ENCODE assay signal across 15 cellular contexts in genomic region chr20:45887346-45887715, GRCh38. TPM values are rescaled to one million over a fixed set of nuclear protein-coding genes. Genes with fewer than 3 reads are reported as not detected.
"Had no signal": no experiment of that assay in that cellular context is flagged by ENCODE, and none has a peak within 500 bp of the region (broad histone marks: within the 10 kb centered on the region; RNA-seq: fewer than 3 reads in every experiment).

Gene SPATA25, minus strand, starts transcription at chr20:45887622. Its CDS starts 32 bp downstream, at chr20:45887590.

- DNase-seq: activated CD4-positive, alpha-beta T cell treated with anti-CD3 and anti-CD28 coated beads, Interleukin-2, amount 50 U/mL, for 4 hours; activated CD4-positive, CD25-positive, alpha-beta regulatory T cell treated with anti-CD3 and anti-CD28 coated beads, Interleukin-2, amount 50 U/mL, for 72 hours; activated gamma-delta T cell treated with Interleukin-2 at 50 U/mL for 16 hours; activated T-cell treated with anti-CD3 and anti-CD28 coated beads, Interleukin-2, amount 50 U/mL, for 72 hours; esophagus squamous epithelium; foreskin fibroblast; glutamatergic neuron; immature natural killer cell; left cardiac atrium; lower lobe of right lung; ovary; stimulated activated CD4-positive, alpha-beta T cell treated with anti-CD3 and anti-CD28 coated beads, Interleukin-15, amount 100 ng/mL, for 24 hours; stimulated activated CD4-positive, alpha-beta T cell treated with anti-CD3 and anti-CD28 coated beads, Interleukin-4, amount 100 ng/mL, for 24 hours; tibial artery had no signal

- H3K27me3 ChIP-seq: cardiac muscle cell, esophagus squamous epithelium, ovary, tibial artery had no signal

- H3K4me3 Mint-ChIP-seq: immature natural killer cell had no signal

- H3K9me3 Mint-ChIP-seq: activated T-cell treated with anti-CD3 and anti-CD28 coated beads, Interleukin-2, amount 50 U/mL, for 72 hours; immature natural killer cell had no signal

- H3K27ac ChIP-seq: cardiac muscle cell, esophagus squamous epithelium, lower lobe of right lung, ovary, tibial artery had no signal

- H3K4me3 ChIP-seq: cardiac muscle cell, esophagus squamous epithelium, lower lobe of right lung, ovary, tibial artery had no signal

- H3K27ac Mint-ChIP-seq: activated T-cell treated with anti-CD3 and anti-CD28 coated beads, Interleukin-2, amount 50 U/mL, for 72 hours; immature natural killer cell had no signal

- ATAC-seq: activated T-cell treated with anti-CD3 and anti-CD28 coated beads, Interleukin-2, amount 50 U/mL, for 72 hours; left cardiac atrium; lower lobe of right lung had no signal

- H3K9me3 ChIP-seq: esophagus squamous epithelium, lower lobe of right lung, ovary, tibial artery had no signal

- H3K36me3 ChIP-seq: ovary had no signal

RNA-seq across cellular contexts. Expression of gene SPATA25, which starts in this region (rescaled TPM):
- polyA plus RNA-seq: immature natural killer cell had no signal
